ENCODE assay signal across 19 cellular contexts in genomic region chr22:23509571-23510302, GRCh38.
DNase-seq lines count a peak whose midpoint lies in the region; ATAC-seq and TF ChIP-seq lines count a peak whose summit lies in the region.
"Had no signal": no experiment of that assay in that cellular context is flagged by ENCODE, and none has a peak within 500 bp of the region (broad histone marks: within the 10 kb centered on the region; RNA-seq: fewer than 3 reads in every experiment).

No MANE protein-coding gene starts in this region.

- no TSS peak for BruUV-seq in IMR-90 (replicated peaks; lab: Mats Ljungman, UMichigan)

- no peak overlapping the region for H3K18ac ChIP-seq in IMR-90 (ENCODE audit: low read depth, low read length)

- no peak overlapping the region for H2BK20ac ChIP-seq in IMR-90 (ENCODE audit: low read depth, low read length)

- H3K4ac ChIP-seq in IMR-90 (ENCODE audit: low read depth, low read length) = no peak overlapping the region

- H4K91ac ChIP-seq in IMR-90 (ENCODE audit: insufficient read depth, low read depth, low read length) = no peak overlapping the region

- intact Hi-C loops in IMR-90 (cut with micrococcal nuclease) (no loop called here), body of pancreas (cut with DNase I) (no loop called here)

- no peaks in the 10 kb centered on the region for H3K9me1 ChIP-seq in IMR-90 (ENCODE audit: insufficient read depth, low read length)

- no peaks in the 10 kb centered on the region; the same call in 1 of the 2 replicates for H3K27me3 ChIP-seq in IMR-90 (ENCODE audit: control insufficient read depth, insufficient read depth, low read length)
- H3K27me3 ChIP-seq in brain microvascular endothelial cell (replicated peaks) = no peaks in the 10 kb centered on the region
- no peaks in the 10 kb centered on the region for H3K27me3 ChIP-seq in body of pancreas
- H3K27me3 ChIP-seq: adrenal gland, dorsolateral prefrontal cortex, gastroesophageal sphincter, left lung had no signal

- H3K4me1 ChIP-seq in IMR-90 (ENCODE audit: control insufficient read depth, insufficient read depth, low read length) = no peaks in the 10 kb centered on the region
- H3K4me1 ChIP-seq in body of pancreas = no peaks in the 10 kb centered on the region
- H3K4me1 ChIP-seq: left lung had no signal

- DNase-seq in AG10803 (ENCODE audit: low read depth) (peak; percentile 30), IMR-90 (peak; percentile 10), brain microvascular endothelial cell (peak; percentile 35), midbrain (lab: John Stamatoyannopoulos, UW) (peak; percentile 18), glomerular visceral epithelial cell (ENCODE audit: extremely low spot score) (no peak), NCI-H524 (lab: John Stamatoyannopoulos, UW) (no peak), body of pancreas (no peak)
- DNase-seq in naive thymus-derived CD8-positive, alpha-beta T cell = no peak
- DNase-seq: activated B cell treated with CpG ODN at 0.5 μM for 24 hours; AML-193; GDM1; NCI-H1417; NCI-H69; SIG-M5; stimulated activated CD8-positive, alpha-beta memory T cell treated with anti-CD3 and anti-CD28 coated beads, Interleukin-4, amount 100 ng/mL, for 48 hours had no signal

- H3K27ac ChIP-seq in IMR-90 (ENCODE audit: insufficient read depth, low read length) (no peak overlapping the region), brain microvascular endothelial cell (no peak overlapping the region), body of pancreas (no peak overlapping the region)
- H3K27ac ChIP-seq: adrenal gland, left lung had no signal

- dilution Hi-C loops in IMR-90 (cut with HindIII; ENCODE audit: low sequenced_read_pairs, unreplicated experiment) = no loop called here

- no peak overlapping the region for H2BK120ac ChIP-seq in IMR-90 (ENCODE audit: low read depth, low read length)

- H2BK5ac ChIP-seq in IMR-90 (ENCODE audit: low read depth, low read length, poor library complexity, severe bottlenecking) = no peak overlapping the region

- POLR2A ChIA-PET in IMR-90 (lab: Charles Lee; ENCODE audit: unreplicated experiment) = no interaction called here
- POLR2A ChIA-PET in naive thymus-derived CD8-positive, alpha-beta T cell (lab: Charles Lee) = no interaction called here

- WGBS in IMR-90 (ENCODE audit: extremely low coverage in 2 of 2, insufficient read length in 1 of 2), 2 experiments = 40% methylated on average over 2 of the region's 11 CpGs; no CpG with 5 or more reads in 1 of the 2 experiments
- WGBS in body of pancreas, 2 donors = 74 to 81% methylated on average over 6 to 11 of the region's 11 CpGs

- H3K36me3 Mint-ChIP-seq in naive thymus-derived CD8-positive, alpha-beta T cell = no peaks in the 10 kb centered on the region

- H3K79me1 ChIP-seq in IMR-90 (ENCODE audit: low read depth in 1 of 2, low read length in 2 of 2) = no peaks in the 10 kb centered on the region

- H4K20me1 ChIP-seq in IMR-90 (ENCODE audit: insufficient read depth, low read length) = no peaks in the 10 kb centered on the region

- H3K27ac Mint-ChIP-seq in naive thymus-derived CD8-positive, alpha-beta T cell = no peak overlapping the region
- H3K27ac Mint-ChIP-seq: activated B cell treated with CpG ODN at 0.5 μM for 24 hours had no signal

- H2AFZ ChIP-seq in IMR-90 (replicated peaks; ENCODE audit: low read length, poor library complexity) = no peak overlapping the region

- H3K4me3 ChIP-seq in AG10803 (ENCODE audit: low read length) (no peak overlapping the region), IMR-90 (ENCODE audit: insufficient read depth, low read depth, low read length) (no peak overlapping the region), brain microvascular endothelial cell (ENCODE audit: low read depth, low read length) (no peak overlapping the region), body of pancreas (no peak overlapping the region)
- H3K4me3 ChIP-seq: adrenal gland, gastroesophageal sphincter, left lung had no signal

- ATAC-seq in IMR-90 (ENCODE audit: low read depth) (no peak), body of pancreas (no peak)
- no peak for ATAC-seq in naive thymus-derived CD8-positive, alpha-beta T cell
- ATAC-seq: gastroesophageal sphincter, left lung had no signal

- TF ChIP-seq CTCF in AG10803 (conservative IDR thresholded peaks at IDR 0.05; ENCODE audit: low read length) = no peak
- TF ChIP-seq CTCF in IMR-90 (conservative IDR thresholded peaks at IDR 0.05; ENCODE audit: low read depth, low read length) = no peak
- TF ChIP-seq CTCF in brain microvascular endothelial cell (IDR thresholded peaks at IDR 0.05; ENCODE audit: low read depth, low read length, missing control alignments) = no peak
- no peak for TF ChIP-seq CTCF in body of pancreas (IDR thresholded peaks at IDR 0.05)

- in situ Hi-C loops in IMR-90 (cut with MboI; ENCODE audit: low sequenced_read_pairs) (no loop called here), brain microvascular endothelial cell (cut with HindIII; ENCODE audit: low pct_ligation_motif_present, low sequenced_read_pairs) (no loop called here)

- H3K23ac ChIP-seq in IMR-90 (ENCODE audit: low read depth, low read length) = no peak overlapping the region

- H2AK5ac ChIP-seq in IMR-90 (ENCODE audit: low read depth, low read length) = no peak overlapping the region

- CTCF ChIA-PET in IMR-90 (lab: Yijun Ruan, JAX) = no interaction called here

- H3K14ac ChIP-seq in IMR-90 (replicated peaks; ENCODE audit: low read depth, low read length) = no peak overlapping the region

- H3K56ac ChIP-seq in IMR-90 (ENCODE audit: extremely low read depth, insufficient read depth, low read length) = no peak overlapping the region

- H3K4me1 Mint-ChIP-seq in naive thymus-derived CD8-positive, alpha-beta T cell = no peaks in the 10 kb centered on the region

- peaks cover 0 to 7% (median 0%) of the 10 kb centered on the region in 5 donors for H3K27me3 Mint-ChIP-seq in naive thymus-derived CD8-positive, alpha-beta T cell

- no peaks in the 10 kb centered on the region for H3K36me3 ChIP-seq in IMR-90 (ENCODE audit: control insufficient read depth, insufficient read depth, low read length)
- H3K36me3 ChIP-seq in brain microvascular endothelial cell (replicated peaks) = no peaks in the 10 kb centered on the region
- no peaks in the 10 kb centered on the region for H3K36me3 ChIP-seq in body of pancreas (replicated peaks in 1 of 2; ENCODE audit: insufficient read depth in 1 of 2, low read depth in 2 of 2)
- H3K36me3 ChIP-seq: adrenal gland, gastroesophageal sphincter, left lung had no signal

- no peak overlapping the region for H3K9ac ChIP-seq in IMR-90 (ENCODE audit: low read depth, low read length)

- no peak overlapping the region for H3K4me2 ChIP-seq in IMR-90 (ENCODE audit: low read depth, low read length)

- no peaks in the 10 kb centered on the region for H3K9me3 Mint-ChIP-seq in naive thymus-derived CD8-positive, alpha-beta T cell
- H3K9me3 Mint-ChIP-seq: activated B cell treated with CpG ODN at 0.5 μM for 24 hours had no signal

- no peak for TF ChIP-seq POLR2A in IMR-90 (IDR thresholded peaks at IDR 0.05; ENCODE audit: low read depth, low read length)
- TF ChIP-seq POLR2A in body of pancreas (IDR thresholded peaks at IDR 0.05) = no peak

- H2AK9ac ChIP-seq in IMR-90 (replicated peaks; ENCODE audit: low read depth, low read length, poor library complexity) = no peak overlapping the region

- no peak overlapping the region for H4K5ac ChIP-seq in IMR-90 (ENCODE audit: low read depth, low read length)

- no peak overlapping the region for H4K8ac ChIP-seq in IMR-90 (ENCODE audit: low read depth in 2 of 2, low read length in 2 of 2)

- TF ChIP-seq RAD21 in IMR-90 (IDR thresholded peaks at IDR 0.05; ENCODE audit: low read length) = no peak

- H3K4me3 Mint-ChIP-seq in naive thymus-derived CD8-positive, alpha-beta T cell = no peak overlapping the region
- H3K4me3 Mint-ChIP-seq: activated B cell treated with CpG ODN at 0.5 μM for 24 hours had no signal

- H3K9me3 ChIP-seq in IMR-90 (ENCODE audit: control insufficient read depth, insufficient read depth, low read length) (no peaks in the 10 kb centered on the region), body of pancreas (no peaks in the 10 kb centered on the region)
- H3K9me3 ChIP-seq: adrenal gland, gastroesophageal sphincter, left lung had no signal

- H2BK15ac ChIP-seq in IMR-90 (ENCODE audit: low read depth, low read length) = no peak overlapping the region

TF ChIP-seq in IMR-90, 13 proteins besides CTCF, POLR2A, EP300 and RAD21:
- TF ChIP-seq MAFK (IDR thresholded peaks at IDR 0.05; ENCODE audit: low read depth, low read length) (no peak), RFX5 (IDR thresholded peaks at IDR 0.05; ENCODE audit: low read depth, low read length) (no peak), RCOR1 (IDR thresholded peaks at IDR 0.05; ENCODE audit: insufficient replicate concordance, low read length) (no peak), BHLHE40 (IDR thresholded peaks at IDR 0.05; ENCODE audit: low read depth, low read length) (no peak), SMC3 (IDR thresholded peaks at IDR 0.05; ENCODE audit: low read depth, low read length) (no peak)
TF ChIP-seq in IMR-90: peak in this region for 0.

Comparison
In these comparisons a context has a peak if more than half of its experiments do, and no peak if none do; other contexts are left out.
1. DNase-seq: peak in AG10803 (single experiment), IMR-90 (single experiment), brain microvascular endothelial cell (single experiment) and midbrain (single experiment); none in glomerular visceral epithelial cell (single experiment), NCI-H524 (0 of 2), body of pancreas (0 of 4) and naive thymus-derived CD8-positive, alpha-beta T cell (0 of 10).